In the genomic region with DNA sequence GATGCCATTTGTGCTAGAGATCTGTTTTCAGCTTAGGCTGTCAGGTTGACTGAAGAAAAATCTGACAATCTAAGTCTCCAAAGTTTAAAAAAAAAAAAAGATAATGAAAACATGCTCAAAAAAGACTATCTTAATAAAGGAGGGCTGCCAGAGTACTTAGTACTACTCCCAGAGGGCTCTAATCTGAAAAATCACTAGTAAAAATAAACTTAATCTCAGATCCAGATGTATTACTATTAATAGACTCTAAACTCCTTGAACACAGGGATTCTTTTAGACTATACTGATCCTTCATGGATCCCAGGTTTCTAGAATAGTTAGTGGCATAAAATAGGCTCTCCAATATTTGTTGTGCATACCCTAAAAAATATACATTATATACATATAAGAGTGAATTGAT, we compare ENCODE assay signal across 28 cellular contexts.
"Had no signal": no experiment of that assay in that cellular context is flagged by ENCODE, and none has a peak within 500 bp of the region (broad histone marks: within the 10 kb centered on the region; RNA-seq: fewer than 3 reads in every experiment).

No MANE protein-coding gene starts in this region.

- H3K4me3 ChIP-seq: ascending aorta, breast epithelium, esophagus muscularis mucosa, gastroesophageal sphincter had no signal

- H3K4me3 Mint-ChIP-seq: activated CD4-positive, alpha-beta T cell treated with anti-CD3 and anti-CD28 coated beads for 36 hours; activated CD4-positive, alpha-beta T cell treated with anti-CD3 and anti-CD28 coated beads, Interleukin-2, amount 10 ng/mL, durations not matched to agents 24 days and 14 days; activated CD8-positive, alpha-beta T cell treated with anti-CD3 and anti-CD28 coated beads for 36 hours; activated naive CD4-positive, alpha-beta T cell treated with anti-CD3 and anti-CD28 coated beads, Interleukin-2, amount 10 ng/mL, durations not matched to agents 7 days and 5 days; activated naive CD8-positive, alpha-beta T cell treated with anti-CD3 and anti-CD28 coated beads, Interleukin-2, amount 10 ng/mL, durations not matched to agents 7 days and 5 days; brain; effector memory CD8-positive, alpha-beta T cell; T-helper 17 cell; T-helper 2 cell treated with Interferon-gamma antibody and Interleukin-4, amounts not matched to agents 5 μg/mL and 100 μg/mL, for 36 hours had no signal

- H3K4me1 ChIP-seq: ascending aorta, breast epithelium, gastroesophageal sphincter had no signal

- H3K27me3 Mint-ChIP-seq: activated CD4-positive, alpha-beta T cell treated with anti-CD3 and anti-CD28 coated beads for 36 hours; activated CD4-positive, alpha-beta T cell treated with anti-CD3 and anti-CD28 coated beads, Interleukin-2, amount 10 ng/mL, durations not matched to agents 24 days and 14 days; activated CD8-positive, alpha-beta T cell treated with anti-CD3 and anti-CD28 coated beads for 36 hours; activated naive CD4-positive, alpha-beta T cell treated with anti-CD3 and anti-CD28 coated beads, Interleukin-2, amount 10 ng/mL, durations not matched to agents 7 days and 5 days; activated naive CD8-positive, alpha-beta T cell treated with anti-CD3 and anti-CD28 coated beads, Interleukin-2, amount 10 ng/mL, durations not matched to agents 7 days and 5 days; brain; effector memory CD8-positive, alpha-beta T cell; T-helper 17 cell had no signal

- H3K27me3 ChIP-seq: ascending aorta, breast epithelium, esophagus muscularis mucosa, gastroesophageal sphincter had no signal

- ATAC-seq: activated CD4-positive, alpha-beta T cell treated with anti-CD3 and anti-CD28 coated beads for 36 hours; activated CD8-positive, alpha-beta T cell treated with anti-CD3 and anti-CD28 coated beads for 36 hours; activated naive CD4-positive, alpha-beta T cell treated with anti-CD3 and anti-CD28 coated beads, Interleukin-2, amount 50 U/mL, for 72 hours; effector memory CD8-positive, alpha-beta T cell; gastroesophageal sphincter; T-helper 17 cell had no signal

- H3K27ac ChIP-seq: breast epithelium, esophagus muscularis mucosa, gastroesophageal sphincter had no signal

- H3K9me3 Mint-ChIP-seq: activated CD4-positive, alpha-beta T cell treated with anti-CD3 and anti-CD28 coated beads, Interleukin-2, amount 10 ng/mL, durations not matched to agents 24 days and 14 days; activated CD8-positive, alpha-beta T cell treated with anti-CD3 and anti-CD28 coated beads for 36 hours; activated naive CD4-positive, alpha-beta T cell treated with anti-CD3 and anti-CD28 coated beads, Interleukin-2, amount 10 ng/mL, durations not matched to agents 7 days and 5 days; activated naive CD4-positive, alpha-beta T cell treated with anti-CD3 and anti-CD28 coated beads, Interleukin-2, amount 50 U/mL, for 72 hours; activated naive CD8-positive, alpha-beta T cell treated with anti-CD3 and anti-CD28 coated beads, Interleukin-2, amount 10 ng/mL, durations not matched to agents 7 days and 5 days; brain; effector memory CD8-positive, alpha-beta T cell; T-helper 2 cell treated with Interferon-gamma antibody and Interleukin-4, amounts not matched to agents 5 μg/mL and 100 μg/mL, for 36 hours had no signal

- H3K27ac Mint-ChIP-seq: activated CD4-positive, alpha-beta T cell treated with anti-CD3 and anti-CD28 coated beads for 36 hours; activated CD8-positive, alpha-beta T cell treated with anti-CD3 and anti-CD28 coated beads for 36 hours; T-helper 2 cell treated with Interferon-gamma antibody and Interleukin-4, amounts not matched to agents 5 μg/mL and 100 μg/mL, for 36 hours had no signal

- H3K9me3 ChIP-seq: ascending aorta, breast epithelium, esophagus muscularis mucosa, gastroesophageal sphincter had no signal

- H3K4me1 Mint-ChIP-seq: activated naive CD4-positive, alpha-beta T cell treated with anti-CD3 and anti-CD28 coated beads, Interleukin-2, amount 10 ng/mL, durations not matched to agents 7 days and 5 days; brain had no signal

- DNase-seq: activated CD4-positive, alpha-beta T cell treated with anti-CD3 and anti-CD28 coated beads for 36 hours; activated CD4-positive, alpha-beta T cell treated with anti-CD3 and anti-CD28 coated beads, Interleukin-2, amount 10 ng/mL, durations not matched to agents 24 days and 14 days; activated CD4-positive, CD25-positive, alpha-beta regulatory T cell; activated CD4-positive, CD25-positive, alpha-beta regulatory T cell treated with anti-CD3 and anti-CD28 coated beads, Interleukin-2, amount 50 U/mL, for 72 hours; activated CD8-positive, alpha-beta memory T cell treated with anti-CD3 and anti-CD28 coated beads for 24 hours; activated CD8-positive, alpha-beta T cell treated with anti-CD3 and anti-CD28 coated beads for 36 hours; activated gamma-delta T cell; activated naive CD4-positive, alpha-beta T cell; activated naive CD4-positive, alpha-beta T cell treated with anti-CD3 and anti-CD28 coated beads, Interleukin-2, amount 10 ng/mL, durations not matched to agents 7 days and 5 days; activated naive CD8-positive, alpha-beta T cell treated with anti-CD3 and anti-CD28 coated beads, Interleukin-2, amount 10 ng/mL, durations not matched to agents 7 days and 5 days; activated T-cell treated with anti-CD3 and anti-CD28 coated beads, Interleukin-2, amount 50 U/mL, for 48 hours; caudate nucleus; cortex of kidney; dermis blood vessel endothelial cell; effector CD4-positive, alpha-beta T cell; effector memory CD8-positive, alpha-beta T cell; erythroblast; foreskin melanocyte; T-helper 1 cell; T-helper 17 cell; T1000 had no signal
